28 cellular contexts compared by ENCODE assay signal in the genomic region with DNA sequence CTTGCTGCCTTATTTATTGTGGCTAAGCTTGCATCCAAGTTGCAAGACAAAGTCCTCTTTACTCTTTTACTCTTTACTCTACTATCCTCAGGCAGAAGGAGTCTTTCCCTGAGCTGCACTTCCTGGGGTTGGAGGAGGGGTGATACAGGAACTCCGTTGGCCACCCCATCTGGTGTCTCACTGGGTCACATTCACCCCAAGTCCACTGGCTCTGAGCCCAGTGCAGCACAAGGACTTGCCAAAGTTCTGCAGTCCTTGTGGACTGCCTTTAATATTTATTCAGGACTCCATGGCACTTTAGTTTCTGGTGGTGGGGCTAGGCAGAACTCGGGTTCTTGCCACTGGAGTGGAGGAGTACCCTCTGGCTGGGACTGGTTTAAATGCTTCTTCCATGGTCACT.
"Had no signal": no experiment of that assay in that cellular context is flagged by ENCODE, and none has a peak within 500 bp of the region (broad histone marks: within the 10 kb centered on the region; RNA-seq: fewer than 3 reads in every experiment).

No MANE protein-coding gene starts in this region.

- H3K27me3 Mint-ChIP-seq: progenitor cell of endocrine pancreas had no signal

- H3K9ac ChIP-seq: neural progenitor cell, parathyroid adenoma had no signal

- H3K4me1 Mint-ChIP-seq: natural killer cell; neural progenitor cell; stimulated activated effector memory CD8-positive, alpha-beta T cell treated with anti-CD3 and anti-CD28 coated beads, Interleukin-12 subunit alpha, Interleukin-12 subunit beta, amount 100 ng/mL, for 72 hours had no signal

- H3K4me2 ChIP-seq: neural progenitor cell had no signal

- H3K27me3 ChIP-seq: neural progenitor cell, ovary, right lobe of liver, sigmoid colon, thyroid gland, tibial nerve, upper lobe of left lung, vagina had no signal

- H3K4me3 Mint-ChIP-seq: naive thymus-derived CD4-positive, alpha-beta T cell; natural killer cell; nephron; neural progenitor cell; stimulated activated effector memory CD8-positive, alpha-beta T cell treated with anti-CD3 and anti-CD28 coated beads, Interleukin-12 subunit alpha, Interleukin-12 subunit beta, amount 100 ng/mL, for 72 hours; stimulated activated naive CD8-positive, alpha-beta T cell treated with anti-CD3 and anti-CD28 coated beads, Interleukin-15, amount 100 ng/mL, for 72 hours had no signal

- ATAC-seq: naive thymus-derived CD4-positive, alpha-beta T cell; natural killer cell; psoas muscle; right cardiac atrium; right lobe of liver; stimulated activated naive CD8-positive, alpha-beta T cell treated with anti-CD3 and anti-CD28 coated beads, Interleukin-15, amount 100 ng/mL, for 72 hours; stimulated activated naive CD8-positive, alpha-beta T cell treated with anti-CD3 and anti-CD28 coated beads, Interleukin-15, Interleukin-2, amounts not matched to agents 100 U/mL and 50 U/mL, for 24 hours had no signal

- H3K36me3 Mint-ChIP-seq: natural killer cell; neural progenitor cell; stimulated activated effector memory CD8-positive, alpha-beta T cell treated with anti-CD3 and anti-CD28 coated beads, Interleukin-12 subunit alpha, Interleukin-12 subunit beta, amount 100 ng/mL, for 72 hours had no signal

- H3K27ac Mint-ChIP-seq: naive thymus-derived CD4-positive, alpha-beta T cell; natural killer cell; nephron; neural progenitor cell; progenitor cell of endocrine pancreas; stimulated activated effector memory CD8-positive, alpha-beta T cell treated with anti-CD3 and anti-CD28 coated beads, Interleukin-12 subunit alpha, Interleukin-12 subunit beta, amount 100 ng/mL, for 72 hours; stimulated activated naive CD8-positive, alpha-beta T cell treated with anti-CD3 and anti-CD28 coated beads, Interleukin-15, amount 100 ng/mL, for 72 hours had no signal

- H3K79me2 ChIP-seq: parathyroid adenoma had no signal

- H3K4me1 ChIP-seq: neural progenitor cell, parathyroid adenoma, psoas muscle, right lobe of liver, sigmoid colon, thyroid gland, tibial nerve, upper lobe of left lung, vagina had no signal

- H3K4me3 ChIP-seq: neural progenitor cell, ovary, psoas muscle, right lobe of liver, sigmoid colon, thoracic aorta, thyroid gland, tibial nerve, upper lobe of left lung, vagina had no signal

- H3K36me3 ChIP-seq: neural progenitor cell, ovary, right lobe of liver, sigmoid colon, thoracic aorta, thyroid gland, tibial nerve, upper lobe of left lung, vagina had no signal

- H2AFZ ChIP-seq: neural progenitor cell, parathyroid adenoma had no signal

- H3K27ac ChIP-seq: neural progenitor cell, ovary, parathyroid adenoma, psoas muscle, right lobe of liver, sigmoid colon, thoracic aorta, thyroid gland, tibial nerve, upper lobe of left lung, vagina had no signal

- H3K9me3 Mint-ChIP-seq: natural killer cell; stimulated activated effector memory CD8-positive, alpha-beta T cell treated with anti-CD3 and anti-CD28 coated beads, Interleukin-12 subunit alpha, Interleukin-12 subunit beta, amount 100 ng/mL, for 72 hours; stimulated activated naive CD8-positive, alpha-beta T cell treated with anti-CD3 and anti-CD28 coated beads, Interleukin-15, amount 100 ng/mL, for 72 hours had no signal

- DNase-seq: naive thymus-derived CD4-positive, alpha-beta T cell; natural killer cell; occipital lobe; ovary; posterior cingulate gyrus; psoas muscle; right cardiac atrium; right lobe of liver; sigmoid colon; small intestine; stimulated activated CD4-positive, alpha-beta T cell treated with anti-CD3 and anti-CD28 coated beads, Interleukin-15, amount 100 ng/mL, for 24 hours; stimulated activated CD4-positive, alpha-beta T cell treated with anti-CD3 and anti-CD28 coated beads, Interleukin-2, amount 100 ng/mL, for 24 hours; stimulated activated CD4-positive, alpha-beta T cell treated with anti-CD3 and anti-CD28 coated beads, Interleukin-2, amount 100 ng/mL, for 48 hours; stimulated activated CD4-positive, alpha-beta T cell treated with anti-CD3 and anti-CD28 coated beads, Interleukin-4, amount 100 ng/mL, for 24 hours; stimulated activated naive CD4-positive, alpha-beta T cell; stimulated activated naive CD8-positive, alpha-beta T cell treated with anti-CD3 and anti-CD28 coated beads, Interleukin-15, amount 100 ng/mL, for 72 hours; stimulated activated naive CD8-positive, alpha-beta T cell treated with anti-CD3 and anti-CD28 coated beads, Interleukin-15, Interleukin-2, amounts not matched to agents 100 U/mL and 50 U/mL, for 24 hours; thyroid gland; trophoblast cell; upper lobe of left lung had no signal

- H3K9me3 ChIP-seq: ovary, psoas muscle, right lobe of liver, sigmoid colon, thoracic aorta, thyroid gland, tibial nerve, upper lobe of left lung, vagina had no signal
